Comparison of ENCODE assay signal across 2 cellular contexts in genomic region chr17:6703751-6704150, GRCh38.
TF ChIP-seq lines count a peak whose summit lies in the region.

No MANE protein-coding gene starts in this region.

TF ChIP-seq in H1, 55 proteins besides CTCF, POLR2A, EP300 and RAD21:
- no peak for TF ChIP-seq EGR1 (IDR thresholded peaks at IDR 0.05; ENCODE audit: borderline replicate concordance, low read depth, low read length)
- no peak for TF ChIP-seq SAP30 (IDR thresholded peaks at IDR 0.05; ENCODE audit: insufficient read depth, insufficient replicate concordance, low read length)
- no peak for TF ChIP-seq NRF1 (IDR thresholded peaks at IDR 0.05; ENCODE audit: low read depth, low read length)
- no peak for TF ChIP-seq GTF2F1 (IDR thresholded peaks at IDR 0.05; ENCODE audit: borderline replicate concordance, low read depth, low read length)
- no peak for TF ChIP-seq RBBP5 (IDR thresholded peaks at IDR 0.05; ENCODE audit: borderline replicate concordance, low read depth, low read length)
- no peak for TF ChIP-seq SP2 (IDR thresholded peaks at IDR 0.05; ENCODE audit: low read length)
- no peak for TF ChIP-seq RXRA (IDR thresholded peaks at IDR 0.05; ENCODE audit: insufficient read depth, low read depth, low read length)

TF ChIP-seq in liver, 16 proteins besides CTCF, POLR2A, EP300 and RAD21:
- TF ChIP-seq ZBTB33 (IDR thresholded peaks at IDR 0.05) (no peak), TAF1 (conservative IDR thresholded peaks at IDR 0.05) (no peak), SP1 (IDR thresholded peaks at IDR 0.05) (no peak)
